18 cellular contexts compared by ENCODE assay signal in the genomic region with DNA sequence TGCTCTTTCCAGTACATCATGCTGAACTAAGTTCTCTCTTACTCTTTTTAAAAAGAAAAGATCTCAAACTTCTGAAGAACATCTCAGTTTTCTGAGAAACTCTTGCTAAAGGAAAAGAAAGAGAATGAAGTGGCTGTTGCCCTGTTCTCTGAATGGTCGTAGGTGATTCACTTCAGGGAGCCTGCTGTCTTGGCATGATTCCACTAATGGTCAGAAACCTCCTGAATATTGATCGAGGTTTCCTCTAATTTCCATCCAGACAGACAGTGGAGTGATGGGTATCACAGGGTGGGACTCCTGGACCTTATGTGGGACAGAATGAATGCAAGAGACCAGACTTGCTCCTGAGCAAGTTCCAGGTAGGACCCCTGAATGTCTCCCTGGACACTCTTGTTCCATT. TPM values are rescaled to one million over a fixed set of nuclear protein-coding genes. Genes with fewer than 3 reads are reported as not detected.
DNase-seq lines count a peak whose midpoint lies in the region; ATAC-seq and TF ChIP-seq lines count a peak whose summit lies in the region.
"Had no signal": no experiment of that assay in that cellular context is flagged by ENCODE, and none has a peak within 500 bp of the region (broad histone marks: within the 10 kb centered on the region; RNA-seq: fewer than 3 reads in every experiment).

No MANE protein-coding gene starts in this region.

- peak overlapping the region; percentile 63 for H3K4me2 ChIP-seq in OCI-LY7 (ENCODE audit: low read length)

- peaks cover 37% of the 10 kb centered on the region for H3K27me3 Mint-ChIP-seq in MCF 10A (ENCODE audit: insufficient read depth, unreplicated experiment)

- no peaks in the 10 kb centered on the region for H3K9me3 Mint-ChIP-seq in MCF 10A (ENCODE audit: unreplicated experiment)

- peak; percentile 5 for DNase-seq in DMS53 (lab: John Stamatoyannopoulos, UW)
- no peak for DNase-seq in DMS53 treated with DMSO at 0.1 percent for 48 hours (lab: John Stamatoyannopoulos, UW; ENCODE audit: unreplicated experiment)
- no peak for DNase-seq in OCI-LY7 (ENCODE audit: low spot score)
- no peak for DNase-seq in mucosa of descending colon
- DNase-seq in heart right ventricle = no peak
- DNase-seq in MCF 10A (ENCODE audit: unreplicated experiment) = no peak
- DNase-seq: C1 segment of cervical spinal cord, COR-L47, DMS79, NCI-H1436 treated with DMSO at 0.1 percent for 48 hours, NCI-H446, NCI-H748 treated with DMSO at 0.1 percent for 48 hours had no signal

- H4K20me1 ChIP-seq in OCI-LY7 (ENCODE audit: insufficient read depth, low read length) = no peaks in the 10 kb centered on the region

- H3K36me3 Mint-ChIP-seq in MCF 10A (ENCODE audit: insufficient read depth, unreplicated experiment) = no peaks in the 10 kb centered on the region

- CTCF ChIA-PET in OCI-LY7 (lab: Charles Lee; ENCODE audit: unreplicated experiment) (interaction anchor here (1.0 to 1.1 kb wide), 3 partner anchors 37 to 194 kb away, joined by 3 to 4 read pairs (median 3); no protein-coding TSS in a partner anchor), MCF 10A (lab: Yijun Ruan, JAX) (interaction anchor here (0.7 kb wide), 1 partner anchor 205 kb away, joined by 3 read pairs; no protein-coding TSS in a partner anchor)

- H3K4me3 Mint-ChIP-seq in MCF 10A (ENCODE audit: unreplicated experiment) = no peak overlapping the region

- ATAC-seq in mucosa of descending colon = peak; percentile 34
- ATAC-seq in GM21423 (IDR thresholded peaks at IDR 0.05; ENCODE audit: unreplicated experiment) = no peak
- no peak for ATAC-seq in heart right ventricle
- ATAC-seq in GM19463 (IDR thresholded peaks at IDR 0.05; ENCODE audit: unreplicated experiment) = no peak

- TF ChIP-seq CTCF in OCI-LY7 (conservative IDR thresholded peaks at IDR 0.05; ENCODE audit: low read length) (no peak), mucosa of descending colon (IDR thresholded peaks at IDR 0.05) (no peak), heart right ventricle (IDR thresholded peaks at IDR 0.05) (no peak), MCF 10A (IDR thresholded peaks at IDR 0.05; ENCODE audit: unreplicated experiment) (no peak)

- no peaks in the 10 kb centered on the region for H3K79me2 ChIP-seq in OCI-LY7 (ENCODE audit: insufficient read depth, low read depth, low read length)

- H3K9me2 ChIP-seq in OCI-LY7 (ENCODE audit: insufficient read depth, low read length) = no peaks in the 10 kb centered on the region

- BruUV-seq in OCI-LY7 (replicated peaks; lab: Mats Ljungman, UMichigan) (no TSS peak), MCF 10A (replicated peaks; lab: Mats Ljungman, UMichigan) (no TSS peak)

- H3K27ac ChIP-seq in OCI-LY7 (ENCODE audit: low read depth, low read length, poor library complexity, severe bottlenecking) (peak overlapping the region; percentile 68), heart right ventricle (no peak overlapping the region)
- H3K27ac ChIP-seq: 22Rv1 had no signal

- H3K4me1 ChIP-seq in OCI-LY7 (ENCODE audit: insufficient read depth, low read length, poor library complexity, severe bottlenecking) (peaks cover 70% of the 10 kb centered on the region), mucosa of descending colon (ENCODE audit: low read depth) (peaks cover 12% of the 10 kb centered on the region), heart right ventricle (peaks cover 0 to 6% (median 0%) of the 10 kb centered on the region in 9 donors)

- H3K4me3 ChIP-seq in OCI-LY7 (ENCODE audit: low read depth, low read length, poor library complexity, severe bottlenecking) (peak overlapping the region; percentile 43), mucosa of descending colon (no peak overlapping the region), heart right ventricle (no peak overlapping the region)

- H3K27ac Mint-ChIP-seq in MCF 10A (ENCODE audit: low read depth, unreplicated experiment) = no peak overlapping the region

- H3K36me3 ChIP-seq in OCI-LY7 (ENCODE audit: insufficient read depth, low read length) (no peaks in the 10 kb centered on the region), mucosa of descending colon (ENCODE audit: low read depth) (no peaks in the 10 kb centered on the region), heart right ventricle (no peaks in the 10 kb centered on the region)

- H3K4me1 Mint-ChIP-seq in MCF 10A (ENCODE audit: insufficient read depth, unreplicated experiment) = no peaks in the 10 kb centered on the region

- POLR2A ChIA-PET in OCI-LY7 (lab: Charles Lee) = interaction anchor here (0.7 to 1.1 kb wide), 5 partner anchors 44 to 263 kb away, joined by 3 to 5 read pairs (median 3); no protein-coding TSS in a partner anchor
- POLR2A ChIA-PET in MCF 10A (lab: Yijun Ruan, JAX) = no interaction called here

- H2AFZ ChIP-seq in OCI-LY7 (ENCODE audit: low read length) = peak overlapping the region; percentile 68

- intact Hi-C loops in OCI-LY7 (cut with micrococcal nuclease; ENCODE audit: unreplicated experiment) = loop anchor here (1.0 to 10.0 kb wide), 6 partner anchors 50 to 400 kb away; no protein-coding TSS in a partner anchor
- intact Hi-C loops in mucosa of descending colon (cut with DNase I, micrococcal nuclease) = no loop called here
- intact Hi-C loops in heart right ventricle (cut with DNase I) = no loop called here
- intact Hi-C loops in MCF 10A (cut with micrococcal nuclease) = no loop called here

- WGBS in heart right ventricle, 2 donors = 64 to 69% methylated on average over 2 of the region's 2 CpGs

- peaks cover 0 to 14% (median 0%) of the 10 kb centered on the region in 7 donors for H3K27me3 ChIP-seq in heart right ventricle

- H3K9me3 ChIP-seq in OCI-LY7 (ENCODE audit: low read length) (no peaks in the 10 kb centered on the region), mucosa of descending colon (no peaks in the 10 kb centered on the region), heart right ventricle (no peaks in the 10 kb centered on the region)

RNA-seq across cellular contexts. Expression of a gene that starts 2.5 kb away (rescaled TPM):
- 9.5 and 11.5 TPM in 2 replicates for total RNA-seq in OCI-LY7 (2014; rRNA removed; shearing (Covaris generic))
- total RNA-seq in OCI-LY7 (2022) (6.6 and 8.1 TPM in 2 replicates), mucosa of descending colon (1 to 10 TPM in 2 of 3 donors, under 1 TPM in 1; 0.51 to 1.4 (median 1.0) TPM), heart right ventricle (under 1 TPM in 1 of 10 donors, not detected in 9; 0.17 TPM), MCF 10A (2022) (not detected in 2 replicates)
- polyA plus RNA-seq in heart right ventricle = under 1 TPM in 1 of 2 donors, not detected in 1; 0.04 TPM
- total RNA-seq: H7; RPMI7951; T-helper 2 cell treated with Interferon-gamma antibody and Interleukin-4, amounts not matched to agents 100 ng/mL and 5 ng/mL, for 36 hours had no signal

RNA-seq across cellular contexts. Expression of a gene that starts 45.5 kb away (rescaled TPM):
- 42.5 and 62.8 TPM in 2 replicates for total RNA-seq in OCI-LY7 (2014; rRNA removed; shearing (Covaris generic))
- total RNA-seq in OCI-LY7 (2022) (72.6 and 98.3 TPM in 2 replicates), mucosa of descending colon (1 to 10 TPM in 1 of 3 donors, under 1 TPM in 1, not detected in 1; 0.17 to 1.4 TPM), heart right ventricle (under 1 TPM in 1 of 10 donors, not detected in 9; 0.37 TPM), MCF 10A (2022) (not detected in 2 replicates)
- polyA plus RNA-seq in heart right ventricle = under 1 TPM in 1 of 2 donors, not detected in 1; 0.03 TPM
- total RNA-seq: H7, RPMI7951 had no signal

Comparison
In these comparisons a context has a peak if more than half of its experiments do, and no peak if none do; other contexts are left out.
1. RNA of a gene that starts 45.5 kb away (total RNA-seq): 42.5 to 98.3 TPM in OCI-LY7; 0.17 to 1.4 TPM in mucosa of descending colon, 0.37 TPM in heart right ventricle and not detected in MCF 10A; every median in the first group is over 10 times any median in the second.